In genomic region chr7:142797799-142798377, GRCh38 we compare ENCODE assay signal across 1 cellular context.
TF ChIP-seq lines count a peak whose summit lies in the region.

No MANE protein-coding gene starts in this region.

TF ChIP-seq in GM12878, 131 proteins besides CTCF, POLR2A, EP300 and RAD21:
- TF ChIP-seq SIN3A (IDR thresholded peaks at IDR 0.05; ENCODE audit: low read depth, low read length), result no peak
- TF ChIP-seq IKZF2 (IDR thresholded peaks at IDR 0.05), result peak in 1 of 2 experiments; percentile 17; a peak in 2 of 4 replicates
- peak; percentile 63 for TF ChIP-seq POLR2AphosphoS5 (IDR thresholded peaks at IDR 0.05; ENCODE audit: low read length)
- 0 out of 2 replicates have a peak, but pooled peaks have one; percentile 47 for TF ChIP-seq NBN (IDR thresholded peaks at IDR 0.05)
- no peak for TF ChIP-seq TCF7 (IDR thresholded peaks at IDR 0.05; ENCODE audit: borderline replicate concordance)
- no peak for TF ChIP-seq REST (IDR thresholded peaks at IDR 0.05; ENCODE audit: low read depth, low read length)
- TF ChIP-seq ETV6 (conservative IDR thresholded peaks at IDR 0.05 in 1 of 2, IDR thresholded peaks at IDR 0.05 in 1 of 2; ENCODE audit: borderline replicate concordance in 1 of 2, low read depth in 1 of 2), result no peak
- TF ChIP-seq SMAD1 (IDR thresholded peaks at IDR 0.05; ENCODE audit: low read depth, partially characterized antibody), result peak; percentile 45
- TF ChIP-seq NR2F1 (conservative IDR thresholded peaks at IDR 0.05), result peak; percentile 42
- TF ChIP-seq MLLT1 (IDR thresholded peaks at IDR 0.05), result peak; percentile 43
- peak in 1 of 2 experiments; percentile 57; a peak in 1 of 3 replicates for TF ChIP-seq EGR1 (IDR thresholded peaks at IDR 0.05; ENCODE audit: borderline replicate concordance in 1 of 2, low read depth in 2 of 2, low read length in 2 of 2)
- no peak for TF ChIP-seq ELK1 (IDR thresholded peaks at IDR 0.05; ENCODE audit: low read depth, low read length)
